Comparison of ENCODE assay signal across 20 cellular contexts in the genomic region with DNA sequence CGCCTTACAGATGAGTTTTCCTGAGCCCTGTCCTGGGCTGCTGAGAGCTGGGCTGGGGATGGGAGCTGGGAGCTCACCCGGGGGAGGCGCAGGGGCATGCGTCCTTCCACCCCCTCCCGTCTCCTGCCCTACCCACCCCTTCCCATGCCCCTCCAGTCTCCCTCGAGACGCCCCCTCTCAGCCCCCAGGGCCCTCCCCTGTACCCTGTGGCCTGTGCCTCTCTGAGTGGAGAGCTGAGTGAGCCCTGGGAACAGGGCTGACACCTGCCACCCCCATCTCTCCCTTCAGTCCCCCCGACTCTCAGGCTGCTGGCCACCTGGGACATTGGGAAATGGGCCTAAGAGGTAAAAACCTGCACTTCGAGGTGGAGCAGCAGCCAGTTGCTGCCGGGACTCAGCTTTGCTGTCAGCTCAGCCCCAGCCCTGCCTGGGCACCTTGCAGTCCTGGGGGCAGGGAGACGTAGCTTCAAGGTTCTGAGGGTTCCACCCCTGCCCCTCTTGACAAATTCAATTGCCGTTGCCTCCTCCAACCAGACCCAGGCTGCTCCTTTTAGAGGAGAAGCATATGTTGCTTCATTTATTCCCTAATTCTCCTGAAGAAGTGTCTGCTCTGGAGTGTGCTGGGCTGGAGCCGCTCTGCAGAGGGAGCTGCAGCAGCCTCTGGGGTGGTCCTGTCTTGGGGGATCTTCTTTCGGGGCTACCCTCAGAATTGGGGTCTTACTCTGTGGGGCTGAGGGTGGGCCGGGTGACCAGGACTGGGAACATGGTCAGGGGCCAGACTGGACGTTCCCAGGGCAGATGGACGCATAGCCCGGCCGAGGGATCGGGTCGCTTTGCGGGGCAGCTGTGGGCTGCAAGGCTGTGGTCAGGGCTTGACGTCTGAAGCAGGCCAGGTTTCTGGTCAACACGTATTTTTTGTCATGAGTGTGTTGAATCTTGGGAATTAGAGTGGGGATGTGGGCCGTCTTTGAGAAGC.
DNase-seq lines count a peak whose midpoint lies in the region; ATAC-seq and TF ChIP-seq lines count a peak whose summit lies in the region.
"Had no signal": no experiment of that assay in that cellular context is flagged by ENCODE, and none has a peak within 500 bp of the region (broad histone marks: within the 10 kb centered on the region; RNA-seq: fewer than 3 reads in every experiment).

No MANE protein-coding gene starts in this region.

- peaks cover 0 to 19% (median 4%) of the 10 kb centered on the region in 12 donors for H3K4me1 ChIP-seq in heart left ventricle
- H3K4me1 ChIP-seq in right atrium auricular region: peaks cover 0 to 17% of the 10 kb centered on the region in 2 donors
- H3K4me1 ChIP-seq in ovary (ENCODE audit: insufficient read depth): peaks cover 9% of the 10 kb centered on the region
- peaks cover 0 to 21% of the 10 kb centered on the region in 2 experiments; a peak in 1 of 4 replicates for H3K4me1 ChIP-seq in SK-N-SH (ENCODE audit: control insufficient read depth in 1 of 2, insufficient read depth in 2 of 2, low read depth in 1 of 2, low read length in 1 of 2)

- H3K9me3 ChIP-seq in heart left ventricle (no peaks in the 10 kb centered on the region), right atrium auricular region (no peaks in the 10 kb centered on the region), ovary (no peaks in the 10 kb centered on the region), SK-N-SH (no peaks in the 10 kb centered on the region)
- H3K9me3 ChIP-seq: neutrophil had no signal

- CTCF ChIA-PET in SK-N-SH (lab: Yijun Ruan, JAX): interaction anchor here (0.9 to 3.5 kb wide), 3 partner anchors 10 to 38 kb away, joined by 3 to 23 read pairs (median 3); no protein-coding TSS in a partner anchor

- POLR2A ChIA-PET in SK-N-SH (lab: Yijun Ruan, JAX): no interaction called here

- H3K79me2 ChIP-seq in SK-N-SH (ENCODE audit: insufficient read depth): no peaks in the 10 kb centered on the region

- H3K36me3 ChIP-seq in heart left ventricle: peaks cover 0 to 9% (median 0%) of the 10 kb centered on the region in 9 donors
- peaks cover 11% of the 10 kb centered on the region for H3K36me3 ChIP-seq in right atrium auricular region
- H3K36me3 ChIP-seq in ovary: no peaks in the 10 kb centered on the region
- H3K36me3 ChIP-seq in SK-N-SH (replicated peaks in 1 of 2; ENCODE audit: control insufficient read depth in 1 of 2, insufficient read depth in 2 of 2, low read length in 1 of 2): no peaks in the 10 kb centered on the region
- H3K36me3 ChIP-seq: neutrophil had no signal

- H3F3A ChIP-seq in SK-N-SH (replicated peaks; ENCODE audit: insufficient read depth): no peaks in the 10 kb centered on the region

- intact Hi-C loops in heart left ventricle (cut with DNase I): loop anchor here in 1 of 10 donors (10.0 kb wide), 1 partner anchor 180 kb away; no protein-coding TSS in a partner anchor
- intact Hi-C loops in ovary (cut with DNase I): no loop called here

- no peak for ATAC-seq in heart left ventricle
- ATAC-seq in HG03442 (IDR thresholded peaks at IDR 0.05; ENCODE audit: unreplicated experiment): no peak
- ATAC-seq: CD8-positive, alpha-beta T cell had no signal

- peak in 3 of 5 donors; percentile 4 to 50 (median 13) for DNase-seq in heart left ventricle
- no peak for DNase-seq in right atrium auricular region (ENCODE audit: low spot score)
- DNase-seq in endothelial cell (ENCODE audit: low spot score): no peak
- peak in 4 of 5 donors; percentile 6 to 35 (median 10) for DNase-seq in ovary
- no peak for DNase-seq in SK-N-SH
- no peak for DNase-seq in NOMO-1 (lab: John Stamatoyannopoulos, UW; ENCODE audit: unreplicated experiment in 2 of 2)
- DNase-seq: activated naive CD4-positive, alpha-beta T cell; amygdala; CD8-positive, alpha-beta T cell; DMS53; foreskin melanocyte; GF-D8; NCI-H1417; NCI-H510A treated with DMSO at 0.1 percent for 48 hours; NK-92 treated with Interleukin-12 subunit alpha and Interleukin-12 subunit beta, amount 100 ng/mL, for 24 hours; RPMI8226; stimulated activated CD4-positive, alpha-beta T cell treated with anti-CD3 and anti-CD28 coated beads, Interleukin-12 subunit alpha, Interleukin-12 subunit beta, amount 100 ng/mL, for 4 hours had no signal

- no peaks in the 10 kb centered on the region for H3K9me3 Mint-ChIP-seq in endothelial cell (ENCODE audit: unreplicated experiment)
- H3K9me3 Mint-ChIP-seq: CD8-positive, alpha-beta T cell had no signal

- H3K27me3 ChIP-seq in heart left ventricle (no peaks in the 10 kb centered on the region), right atrium auricular region (no peaks in the 10 kb centered on the region), ovary (no peaks in the 10 kb centered on the region), SK-N-SH (ENCODE audit: insufficient read depth) (no peaks in the 10 kb centered on the region)

- H3K4me2 ChIP-seq in SK-N-SH: no peak overlapping the region

- H3K4me3 ChIP-seq in heart left ventricle: no peak overlapping the region
- no peak overlapping the region for H3K4me3 ChIP-seq in right atrium auricular region
- no peak overlapping the region for H3K4me3 ChIP-seq in ovary
- H3K4me3 ChIP-seq in SK-N-SH (ENCODE audit: low read depth in 2 of 2, low read length in 1 of 2): no peak overlapping the region

- no peak overlapping the region for H2AFZ ChIP-seq in SK-N-SH (ENCODE audit: low read depth)

- no peak overlapping the region for H3K9ac ChIP-seq in SK-N-SH

- H3K27ac Mint-ChIP-seq in endothelial cell (ENCODE audit: unreplicated experiment): peak overlapping the region; percentile 20
- H3K27ac Mint-ChIP-seq: CD8-positive, alpha-beta T cell had no signal

- no peaks in the 10 kb centered on the region for H3K4me1 Mint-ChIP-seq in endothelial cell (ENCODE audit: unreplicated experiment)

- H3K27ac ChIP-seq in heart left ventricle: no peak overlapping the region
- H3K27ac ChIP-seq in right atrium auricular region: no peak overlapping the region
- no peak overlapping the region for H3K27ac ChIP-seq in ovary
- H3K27ac ChIP-seq in SK-N-SH (ENCODE audit: low read depth in 2 of 2, low read length in 1 of 2): no peak overlapping the region
- H3K27ac ChIP-seq: HL-60, neutrophil had no signal

- no peaks in the 10 kb centered on the region for H3K36me3 Mint-ChIP-seq in endothelial cell (ENCODE audit: low read depth, unreplicated experiment)
- H3K36me3 Mint-ChIP-seq: CD8-positive, alpha-beta T cell had no signal

- H3K27me3 Mint-ChIP-seq in endothelial cell (ENCODE audit: unreplicated experiment): peaks cover 1% of the 10 kb centered on the region

- WGBS in heart left ventricle, 4 donors: 88 to 95% (median 91%) methylated on average over 24 to 25 of the region's 25 CpGs
- 83 to 90% (median 84%) methylated on average over 24 to 25 of the region's 25 CpGs for WGBS in ovary, 3 donors
- WGBS in SK-N-SH (ENCODE audit: low lambda C conversion rate): 47% methylated on average over 12 of the region's 25 CpGs

- no peak overlapping the region for H3K4me3 Mint-ChIP-seq in endothelial cell (ENCODE audit: unreplicated experiment)
- H3K4me3 Mint-ChIP-seq: CD8-positive, alpha-beta T cell had no signal

- TF ChIP-seq RAD21 in SK-N-SH (IDR thresholded peaks at IDR 0.05; ENCODE audit: low read length): no peak

- no peaks in the 10 kb centered on the region for H3K9me2 ChIP-seq in SK-N-SH

- no peak for TF ChIP-seq CTCF in heart left ventricle (IDR thresholded peaks at IDR 0.05)
- TF ChIP-seq CTCF in right atrium auricular region (IDR thresholded peaks at IDR 0.05): no peak
- TF ChIP-seq CTCF in endothelial cell (IDR thresholded peaks at IDR 0.05; ENCODE audit: unreplicated experiment): no peak
- TF ChIP-seq CTCF in ovary (IDR thresholded peaks at IDR 0.05): no peak
- TF ChIP-seq CTCF in SK-N-SH (IDR thresholded peaks at IDR 0.05): no peak

- TF ChIP-seq POLR2A in heart left ventricle (IDR thresholded peaks at IDR 0.05) (no peak), ovary (IDR thresholded peaks at IDR 0.05) (no peak)

- H4K20me1 ChIP-seq in SK-N-SH (ENCODE audit: insufficient read depth): no peaks in the 10 kb centered on the region

- no peak for TF ChIP-seq EP300 in ovary (IDR thresholded peaks at IDR 0.05)
- TF ChIP-seq EP300 in SK-N-SH (IDR thresholded peaks at IDR 0.05; ENCODE audit: borderline replicate concordance in 1 of 2, low read depth in 1 of 2, low read length in 1 of 2): no peak

TF ChIP-seq in SK-N-SH, 30 proteins besides CTCF, POLR2A, EP300 and RAD21 (continues in another document):
- TF ChIP-seq TAF1 (IDR thresholded peaks at IDR 0.05; ENCODE audit: borderline replicate concordance, low read depth, low read length): no peak
- no peak for TF ChIP-seq RXRA (IDR thresholded peaks at IDR 0.05; ENCODE audit: borderline replicate concordance, low read depth)
- TF ChIP-seq TCF12 (IDR thresholded peaks at IDR 0.05): no peak
- no peak for TF ChIP-seq RFX5 (IDR thresholded peaks at IDR 0.05; ENCODE audit: low read length)
- TF ChIP-seq GATA2 (CRISPR knock-in tag; IDR thresholded peaks at IDR 0.05): no peak
- TF ChIP-seq USF1 (IDR thresholded peaks at IDR 0.05; ENCODE audit: borderline replicate concordance, low read depth): no peak
- no peak for TF ChIP-seq YY1 (IDR thresholded peaks at IDR 0.05; ENCODE audit: low read depth)
- TF ChIP-seq JUND (IDR thresholded peaks at IDR 0.05): no peak
- no peak for TF ChIP-seq CHD2 (IDR thresholded peaks at IDR 0.05; ENCODE audit: low read length, partially characterized antibody)
- TF ChIP-seq ELF1 (IDR thresholded peaks at IDR 0.05): no peak
- TF ChIP-seq FOXM1 (IDR thresholded peaks at IDR 0.05; ENCODE audit: low read depth): no peak
- TF ChIP-seq NRF1 (IDR thresholded peaks at IDR 0.05; ENCODE audit: low read depth, low read length): no peak
- TF ChIP-seq TEAD4 (IDR thresholded peaks at IDR 0.05; ENCODE audit: borderline replicate concordance, insufficient read depth): no peak
- TF ChIP-seq MXI1 (IDR thresholded peaks at IDR 0.05; ENCODE audit: low read depth, low read length): no peak
- TF ChIP-seq IRF3 (IDR thresholded peaks at IDR 0.05; ENCODE audit: low read depth, low read length): no peak

Comparison
In these comparisons a context has a peak if more than half of its experiments do, and no peak if none do; other contexts are left out.
1. DNase-seq: peak in heart left ventricle (3 of 5) and ovary (4 of 5); none in right atrium auricular region (single experiment), endothelial cell (single experiment), SK-N-SH (single experiment) and NOMO-1 (0 of 2).